In genomic region chr10:35262436-35262835, GRCh38 we compare ENCODE assay signal across 30 cellular contexts.
"Had no signal": no experiment of that assay in that cellular context is flagged by ENCODE, and none has a peak within 500 bp of the region (broad histone marks: within the 10 kb centered on the region; RNA-seq: fewer than 3 reads in every experiment).

No MANE protein-coding gene starts in this region.

- DNase-seq: activated CD4-positive, alpha-beta memory T cell treated with anti-CD3 and anti-CD28 coated beads, Interleukin-2, amount 10 ng/mL, durations not matched to agents 7 days and 5 days; activated CD4-positive, alpha-beta T cell treated with anti-CD3 and anti-CD28 coated beads for 1 hour; activated CD4-positive, alpha-beta T cell treated with anti-CD3 and anti-CD28 coated beads, Interleukin-2, amount 10 ng/mL, durations not matched to agents 7 days and 5 days; activated naive CD4-positive, alpha-beta T cell; activated T-cell treated with anti-CD3 and anti-CD28 coated beads, Interleukin-2, amount 50 U/mL, for 4 hours; brain microvascular endothelial cell; central memory CD4-positive, alpha-beta T cell; gastrocnemius medialis; islet precursor cell; left cardiac atrium; left ventricle myocardium superior; naive B cell; nephron progenitor cell; ovary; sigmoid colon; small intestine; stimulated activated CD4-positive, alpha-beta T cell treated with anti-CD3 and anti-CD28 coated beads, Interleukin-4, amount 100 ng/mL, for 24 hours; T-helper 2 cell; upper lobe of left lung had no signal

- H3K36me3 Mint-ChIP-seq: stimulated activated effector memory CD8-positive, alpha-beta T cell treated with anti-CD3 and anti-CD28 coated beads, Interleukin-12 subunit alpha, Interleukin-12 subunit beta, amount 100 ng/mL, for 72 hours had no signal

- H3K4me2 ChIP-seq: hepatocyte had no signal

- H3K27ac ChIP-seq: ascending aorta, brain microvascular endothelial cell, esophagus muscularis mucosa, gastrocnemius medialis, hepatocyte, neutrophil, ovary, prostate gland, sigmoid colon, upper lobe of left lung, vagina had no signal

- H3K79me2 ChIP-seq: hepatocyte had no signal

- H3K27ac Mint-ChIP-seq: activated CD4-positive, alpha-beta memory T cell treated with anti-CD3 and anti-CD28 coated beads, Interleukin-2, amount 10 ng/mL, durations not matched to agents 7 days and 5 days; activated CD4-positive, alpha-beta T cell treated with anti-CD3 and anti-CD28 coated beads, Interleukin-2, amount 10 ng/mL, durations not matched to agents 7 days and 5 days; activated naive CD8-positive, alpha-beta T cell; mesothelial cell of epicardium; nephron progenitor cell; stimulated activated effector memory CD8-positive, alpha-beta T cell treated with anti-CD3 and anti-CD28 coated beads, Interleukin-12 subunit alpha, Interleukin-12 subunit beta, amount 100 ng/mL, for 72 hours; stimulated activated naive CD8-positive, alpha-beta T cell treated with anti-CD3 and anti-CD28 coated beads, Interleukin-15, Interleukin-2, amounts not matched to agents 100 ng/mL and 50 ng/mL, for 24 hours; WTC11 had no signal

- H3K4me1 ChIP-seq: ascending aorta, esophagus muscularis mucosa, gastrocnemius medialis, prostate gland, sigmoid colon, vagina had no signal

- H2AFZ ChIP-seq: hepatocyte had no signal

- H3K4me1 Mint-ChIP-seq: activated CD4-positive, alpha-beta T cell treated with anti-CD3 and anti-CD28 coated beads, Interleukin-2, amount 10 ng/mL, durations not matched to agents 7 days and 5 days; naive B cell; WTC11 had no signal

- H3K4me3 ChIP-seq: ascending aorta, esophagus muscularis mucosa, gastrocnemius medialis, hepatocyte, ovary, prostate gland, sigmoid colon, upper lobe of left lung, vagina had no signal

- H3K4me3 Mint-ChIP-seq: activated CD4-positive, alpha-beta memory T cell treated with anti-CD3 and anti-CD28 coated beads, Interleukin-2, amount 10 ng/mL, durations not matched to agents 7 days and 5 days; activated CD4-positive, alpha-beta T cell treated with anti-CD3 and anti-CD28 coated beads, Interleukin-2, amount 10 ng/mL, durations not matched to agents 7 days and 5 days; activated naive CD8-positive, alpha-beta T cell; activated T-cell treated with anti-CD3 and anti-CD28 coated beads, Interleukin-2, amount 50 U/mL, for 4 hours; mesothelial cell of epicardium; naive B cell; nephron progenitor cell; stimulated activated effector memory CD8-positive, alpha-beta T cell treated with anti-CD3 and anti-CD28 coated beads, Interleukin-12 subunit alpha, Interleukin-12 subunit beta, amount 100 ng/mL, for 72 hours; stimulated activated naive CD8-positive, alpha-beta T cell treated with anti-CD3 and anti-CD28 coated beads, Interleukin-15, Interleukin-2, amounts not matched to agents 100 ng/mL and 50 ng/mL, for 24 hours; WTC11 had no signal

- H3K36me3 ChIP-seq: ascending aorta, brain microvascular endothelial cell, esophagus muscularis mucosa, gastrocnemius medialis, neutrophil, ovary, prostate gland, sigmoid colon, upper lobe of left lung, vagina had no signal

- ATAC-seq: activated T-cell treated with anti-CD3 and anti-CD28 coated beads, Interleukin-2, amount 50 U/mL, for 4 hours; gastrocnemius medialis; left cardiac atrium; left ventricle myocardium superior; stimulated activated effector memory CD8-positive, alpha-beta T cell treated with anti-CD3 and anti-CD28 coated beads, Interleukin-12 subunit alpha, Interleukin-12 subunit beta, amount 100 ng/mL, for 72 hours; WTC11 had no signal

- H3K9me3 ChIP-seq: gastrocnemius medialis, neutrophil, ovary, prostate gland, vagina had no signal

- H3K27me3 ChIP-seq: ascending aorta, brain microvascular endothelial cell, esophagus muscularis mucosa, gastrocnemius medialis, hepatocyte, neutrophil, ovary, sigmoid colon, upper lobe of left lung, vagina had no signal

- H3K27me3 Mint-ChIP-seq: stimulated activated naive CD8-positive, alpha-beta T cell treated with anti-CD3 and anti-CD28 coated beads, Interleukin-15, Interleukin-2, amounts not matched to agents 100 ng/mL and 50 ng/mL, for 24 hours had no signal
